16 cellular contexts compared by ENCODE assay signal in genomic region chr13:24328145-24328544, GRCh38. TPM values are rescaled to one million over a fixed set of nuclear protein-coding genes. Genes with fewer than 3 reads are reported as not detected.
DNase-seq lines count a peak whose midpoint lies in the region; ATAC-seq, FAIRE-seq and TF ChIP-seq lines count a peak whose summit lies in the region.
"Had no signal": no experiment of that assay in that cellular context is flagged by ENCODE, and none has a peak within 500 bp of the region (broad histone marks: within the 10 kb centered on the region; RNA-seq: fewer than 3 reads in every experiment).

No MANE protein-coding gene starts in this region.

- H2AK5ac ChIP-seq in H1 (ENCODE audit: low read depth, low read length) = no peak overlapping the region

- H3K36me3 ChIP-seq in H1 (ENCODE audit: control insufficient read depth in 2 of 4, insufficient read depth in 4 of 4, low read length in 3 of 4) (no peaks in the 10 kb centered on the region), HAP-1 (replicated peaks) (no peaks in the 10 kb centered on the region)
- H3K36me3 ChIP-seq: neutrophil had no signal

- H3K23ac ChIP-seq in H1 (ENCODE audit: insufficient read length) = no peak overlapping the region

- H3K79me2 ChIP-seq in H1 (ENCODE audit: control insufficient read depth in 1 of 2, insufficient read depth in 2 of 2, low read length in 2 of 2) = no peaks in the 10 kb centered on the region

- H3K27me3 ChIP-seq in H1 (replicated peaks in 1 of 4; ENCODE audit: control insufficient read depth in 3 of 4, extremely low read depth in 1 of 4, insufficient read depth in 3 of 4, low read length in 3 of 4) = no peaks in the 10 kb centered on the region
- H3K27me3 ChIP-seq in HAP-1 (ENCODE audit: low read depth) = no peaks in the 10 kb centered on the region

- no peak overlapping the region for H3K27ac Mint-ChIP-seq in mesothelial cell of epicardium

- CTCF ChIA-PET in H1 (lab: Charles Lee; ENCODE audit: partially characterized antibody) = no interaction called here

- H3K14ac ChIP-seq in H1 (ENCODE audit: insufficient read length) = no peak overlapping the region

- H3K27ac ChIP-seq in H1 (ENCODE audit: low read depth, low read length) = no peak overlapping the region
- H3K27ac ChIP-seq: neutrophil had no signal

- H2BK20ac ChIP-seq in H1 (ENCODE audit: low read length) = no peak overlapping the region

- peak overlapping the region; percentile 47 for H3K4me3 Mint-ChIP-seq in mesothelial cell of epicardium
- H3K4me3 Mint-ChIP-seq: IgD-negative memory B cell had no signal

- H3K23me2 ChIP-seq in H1 (ENCODE audit: low read depth, low read length) = no peaks in the 10 kb centered on the region

- H3K9me3 ChIP-seq in H1 (ENCODE audit: insufficient read depth in 2 of 2, low read depth in 1 of 2, low read length in 1 of 2) (peaks cover 0 to 2% of the 10 kb centered on the region in 2 experiments; a peak in 1 of 4 replicates), HAP-1 (no peaks in the 10 kb centered on the region)
- H3K9me3 ChIP-seq: neutrophil had no signal

- no peak overlapping the region for H3K4ac ChIP-seq in H1 (replicated peaks; ENCODE audit: insufficient read length, low read depth, low read length)

- H4K5ac ChIP-seq in H1 (ENCODE audit: insufficient read length, low read depth, low read length) = no peak overlapping the region

- POLR2A ChIA-PET in H1 (lab: Charles Lee; ENCODE audit: partially characterized antibody) = no interaction called here

- no peak overlapping the region for H2BK5ac ChIP-seq in H1 (ENCODE audit: low read depth, low read length)

- no peaks in the 10 kb centered on the region for H3K9me3 Mint-ChIP-seq in mesothelial cell of epicardium

- no peak for ATAC-seq in HG02623 (IDR thresholded peaks at IDR 0.05; ENCODE audit: unreplicated experiment)
- no peak for ATAC-seq in Right ventricle myocardium superior (ENCODE audit: poor library complexity)
- ATAC-seq: esophagus mucosa had no signal

- in situ Hi-C loops in HAP-1 (cut with MboI; ENCODE audit: low sequenced_read_pairs) = loop anchor here (5.0 kb wide), 1 partner anchor 1416 kb away; no protein-coding TSS in a partner anchor

- H3K27me3 Mint-ChIP-seq in mesothelial cell of epicardium (ENCODE audit: low read depth) = peaks cover 51% of the 10 kb centered on the region

- TF ChIP-seq RAD21 in H1 (IDR thresholded peaks at IDR 0.05 in 1 of 2, conservative IDR thresholded peaks at IDR 0.05 in 1 of 2; ENCODE audit: low read depth in 2 of 2, low read length in 2 of 2) = no peak

- no peaks in the 10 kb centered on the region for H3K36me3 Mint-ChIP-seq in mesothelial cell of epicardium
- H3K36me3 Mint-ChIP-seq: IgD-negative memory B cell had no signal

- intact Hi-C loops in Right ventricle myocardium superior (cut with DNase I) = no loop called here

- WGBS in H1 (ENCODE audit: extremely low coverage in 1 of 2, insufficient coverage in 1 of 2, insufficient read length in 1 of 2, insufficient replicate concordance in 2 of 2, low coverage in 1 of 2, low lambda C conversion rate in 2 of 2, missing lambda C conversion rate in 1 of 2), 2 experiments = 97% methylated on average over 29 of the region's 38 CpGs; no CpG with 5 or more reads in 1 of the 2 experiments

- H3K4me1 ChIP-seq in H1 (replicated peaks in 1 of 4; ENCODE audit: control insufficient read depth in 3 of 4, insufficient read depth in 4 of 4, low read length in 3 of 4) (no peaks in the 10 kb centered on the region), HAP-1 (no peaks in the 10 kb centered on the region)

- no peaks in the 10 kb centered on the region for H3K4me1 Mint-ChIP-seq in mesothelial cell of epicardium

- no peak overlapping the region for H3K4me2 ChIP-seq in H1 (ENCODE audit: insufficient read depth in 1 of 2, low read depth in 2 of 2, low read length in 2 of 2)

- no peak overlapping the region for H2BK15ac ChIP-seq in H1 (ENCODE audit: low read length)

- no peak for TF ChIP-seq POLR2A in H1 (IDR thresholded peaks at IDR 0.05; ENCODE audit: control extremely low read depth in 1 of 2, low read depth in 2 of 2, low read length in 2 of 2)

- H4K20me1 ChIP-seq in H1 (replicated peaks in 1 of 2; ENCODE audit: control insufficient read depth in 1 of 2, insufficient read depth in 2 of 2, low read length in 2 of 2) = no peaks in the 10 kb centered on the region

- 0 out of 2 replicates have a peak overlapping the region, but pooled peaks have one; percentile 44 for H2AFZ ChIP-seq in H1 (ENCODE audit: low read length)

- TF ChIP-seq CTCF in H1 (IDR thresholded peaks at IDR 0.05; ENCODE audit: control extremely low read depth in 1 of 3, insufficient read depth in 1 of 3, low read depth in 1 of 3, low read length in 3 of 3) (no peak), mesothelial cell of epicardium (IDR thresholded peaks at IDR 0.05; ENCODE audit: unreplicated experiment) (no peak)

- no peak overlapping the region for H2BK120ac ChIP-seq in H1 (replicated peaks; ENCODE audit: low read depth, low read length)

- no peak for TF ChIP-seq EP300 in H1 (IDR thresholded peaks at IDR 0.05; ENCODE audit: borderline replicate concordance in 1 of 2, low read depth in 2 of 2, low read length in 2 of 2)

- no peak overlapping the region for H3K18ac ChIP-seq in H1 (ENCODE audit: extremely low read depth, low read length)

- H4K91ac ChIP-seq in H1 (replicated peaks; ENCODE audit: insufficient read length, low read length) = no peak overlapping the region

- no peak overlapping the region for H3K56ac ChIP-seq in H1 (replicated peaks; ENCODE audit: insufficient read length, low read depth, low read length)

- no peak for FAIRE-seq in H1 (lab: Jason Lieb, UNC)
- FAIRE-seq: H54, TTC549 had no signal

- H3K9ac ChIP-seq in H1 (replicated peaks in 1 of 4; ENCODE audit: extremely low read depth in 1 of 4, low read depth in 3 of 4, low read length in 3 of 4) = no peak overlapping the region

- H3K79me1 ChIP-seq in H1 (ENCODE audit: low read depth, low read length) = no peaks in the 10 kb centered on the region

- no peak overlapping the region for H2BK12ac ChIP-seq in H1 (ENCODE audit: low read depth, low read length)

- no peak overlapping the region for H3K4me3 ChIP-seq in H1 (ENCODE audit: extremely low read depth in 1 of 4, insufficient read depth in 2 of 4, low read depth in 3 of 4, low read length in 4 of 4)
- H3K4me3 ChIP-seq in HAP-1 = no peak overlapping the region

- H4K8ac ChIP-seq in H1 (ENCODE audit: extremely low read depth, insufficient read depth, low read length) = no peak overlapping the region

- DNase-seq in stimulated activated CD4-positive, alpha-beta T cell treated with anti-CD3 and anti-CD28 coated beads, Interleukin-15, amount 100 ng/mL, for 24 hours = peak; percentile 15
- no peak for DNase-seq in stimulated activated CD4-positive, alpha-beta T cell treated with anti-CD3 and anti-CD28 coated beads, Interleukin-12 subunit alpha, Interleukin-12 subunit beta, amount 100 ng/mL, for 4 hours
- DNase-seq in H1 (ENCODE audit: low read depth in 1 of 2, low spot score in 2 of 2) (no peak), mesothelial cell of epicardium (ENCODE audit: low spot score in 2 of 2, unreplicated experiment in 2 of 2) (no peak), Right ventricle myocardium superior (no peak), HAP-1 (ENCODE audit: low spot score in 2 of 2) (no peak), activated gamma-delta T cell (lab: John Stamatoyannopoulos, UW) (no peak)
- DNase-seq: left cardiac atrium, SHP77 had no signal

TF ChIP-seq in H1, 55 proteins besides CTCF, POLR2A, EP300 and RAD21:
- no peak for TF ChIP-seq TEAD4 (IDR thresholded peaks at IDR 0.05; ENCODE audit: low read depth, low read length)
- TF ChIP-seq EGR1 (IDR thresholded peaks at IDR 0.05; ENCODE audit: borderline replicate concordance, low read depth, low read length) = no peak
- TF ChIP-seq TAF7 (optimal IDR thresholded peaks at IDR 0.05; ENCODE audit: borderline replicate concordance, low read depth, low read length) = no peak
- no peak for TF ChIP-seq SAP30 (IDR thresholded peaks at IDR 0.05; ENCODE audit: insufficient read depth, insufficient replicate concordance, low read length)
- TF ChIP-seq MAX (IDR thresholded peaks at IDR 0.05) = no peak
- no peak for TF ChIP-seq E2F6 (IDR thresholded peaks at IDR 0.05)
- TF ChIP-seq POLR2AphosphoS5 (IDR thresholded peaks at IDR 0.05; ENCODE audit: low read depth, low read length) = no peak
- no peak for TF ChIP-seq BCL11A (IDR thresholded peaks at IDR 0.05; ENCODE audit: low read depth in 2 of 2, low read length in 2 of 2)
- no peak for TF ChIP-seq RXRA (IDR thresholded peaks at IDR 0.05; ENCODE audit: insufficient read depth, low read depth, low read length)

RNA-seq across cellular contexts. Expression of gene C1QTNF9, which starts 18.8 kb away (rescaled TPM):
- not detected in 2 replicates for total RNA-seq in H1 (2021; fragmentation: NEBNext Ultra II Directional; extraction: Animal tissue kit (Norgen Biotek cat#: 25700))
- polyA plus RNA-seq in H1 (2011; rRNA removed) = not detected in 2 replicates
- polyA plus RNA-seq in H1 (2011; cell fraction: cytosol; rRNA removed) = not detected
- not detected for polyA plus RNA-seq in H1 (2011; cell fraction: nucleus; rRNA removed)
- polyA plus RNA-seq in H1 (2012, experiment 1 of 2) = not detected in 4 replicates
- polyA plus RNA-seq in H1 (2012, experiment 2 of 2) = not detected
- polyA plus RNA-seq in H1 (2013, experiment 1 of 2) = not detected
- polyA plus RNA-seq in H1 (2013, experiment 2 of 2) = not detected
- not detected in 2 replicates for polyA minus RNA-seq in H1 (2011; rRNA and poly(A)+ RNA removed)
- not detected for polyA minus RNA-seq in H1 (2011; cell fraction: cytosol; rRNA and poly(A)+ RNA removed)
- not detected for polyA minus RNA-seq in H1 (2011; cell fraction: nucleus; rRNA and poly(A)+ RNA removed)
- total RNA-seq in mesothelial cell of epicardium = not detected in 3 replicates
- 2.5 TPM for total RNA-seq in Right ventricle myocardium superior
- total RNA-seq: Daoy, esophagus mucosa had no signal
- polyA plus RNA-seq: IgD-negative memory B cell had no signal
